Comparison of ENCODE assay signal across 1 cellular context in genomic region chr9:14913366-14913765, GRCh38.
TF ChIP-seq lines count a peak whose summit lies in the region.

No MANE protein-coding gene starts in this region.

TF ChIP-seq in HepG2, 621 proteins besides CTCF, POLR2A, EP300 and RAD21 (continues in another document):
- TF ChIP-seq CREM (IDR thresholded peaks at IDR 0.05) = peak; percentile 39; the same call in 1 of the 2 replicates
- TF ChIP-seq CREM (CRISPR knock-in tag; IDR thresholded peaks at IDR 0.05) = no peak
- TF ChIP-seq ZNF235 (CRISPR knock-in tag; IDR thresholded peaks at IDR 0.05; ENCODE audit: borderline replicate concordance) = no peak
- TF ChIP-seq FOXA3 (CRISPR knock-in tag; IDR thresholded peaks at IDR 0.05) = peak; percentile 67; the same call in 1 of the 2 replicates
- peak; percentile 30; the same call in 1 of the 2 replicates for TF ChIP-seq TCF7 (IDR thresholded peaks at IDR 0.05; ENCODE audit: low read depth)
- TF ChIP-seq RFX5 (IDR thresholded peaks at IDR 0.05; ENCODE audit: low read depth, low read length) = no peak
- no peak for TF ChIP-seq CREB1 (IDR thresholded peaks at IDR 0.05)
- 0 out of 2 replicates have a peak, but pooled peaks have one; percentile 12 for TF ChIP-seq CREB1 (CRISPR knock-in tag; IDR thresholded peaks at IDR 0.05)
- TF ChIP-seq CAMTA2 (CRISPR knock-in tag; IDR thresholded peaks at IDR 0.05; ENCODE audit: borderline replicate concordance) = no peak
- no peak for TF ChIP-seq CHCHD3 (CRISPR knock-in tag; IDR thresholded peaks at IDR 0.05)
- no peak for TF ChIP-seq AHR (CRISPR knock-in tag; IDR thresholded peaks at IDR 0.05)
- TF ChIP-seq PAWR (CRISPR knock-in tag; IDR thresholded peaks at IDR 0.05; ENCODE audit: borderline replicate concordance) = no peak
- TF ChIP-seq IKZF1 (IDR thresholded peaks at IDR 0.05) = no peak
- TF ChIP-seq MED8 (CRISPR knock-in tag; IDR thresholded peaks at IDR 0.05; ENCODE audit: insufficient replicate concordance) = no peak
- no peak for TF ChIP-seq ZNF138 (CRISPR knock-in tag; IDR thresholded peaks at IDR 0.05; ENCODE audit: low read depth)
- peak; percentile 76 for TF ChIP-seq ISL2 (CRISPR knock-in tag; IDR thresholded peaks at IDR 0.05)
- peak; percentile 36; the same call in 1 of the 2 replicates for TF ChIP-seq NCOR1 (IDR thresholded peaks at IDR 0.05; ENCODE audit: borderline replicate concordance, low read length)
- TF ChIP-seq GATAD2A (CRISPR knock-in tag; IDR thresholded peaks at IDR 0.05) = peak; percentile 51
- TF ChIP-seq POLR2G (IDR thresholded peaks at IDR 0.05; ENCODE audit: low read depth, low read length) = no peak
- no peak for TF ChIP-seq SPEN (CRISPR knock-in tag; IDR thresholded peaks at IDR 0.05; ENCODE audit: low read depth)
- TF ChIP-seq ARID5B (CRISPR knock-in tag; IDR thresholded peaks at IDR 0.05) = 0 out of 2 replicates have a peak, but pooled peaks have one; percentile 34
- no peak for TF ChIP-seq ZBTB49 (CRISPR knock-in tag; IDR thresholded peaks at IDR 0.05; ENCODE audit: borderline replicate concordance)
- no peak for TF ChIP-seq ZNF672 (CRISPR knock-in tag; IDR thresholded peaks at IDR 0.05)
- no peak for TF ChIP-seq PHF8 (CRISPR knock-in tag; IDR thresholded peaks at IDR 0.05)
- TF ChIP-seq NFE2L1 (CRISPR knock-in tag; IDR thresholded peaks at IDR 0.05; ENCODE audit: borderline replicate concordance) = no peak
- no peak for TF ChIP-seq EED (CRISPR knock-in tag; IDR thresholded peaks at IDR 0.05)
- peak; percentile 39; the same call in 1 of the 2 replicates for TF ChIP-seq PPARG (CRISPR knock-in tag; conservative IDR thresholded peaks at IDR 0.05)
- TF ChIP-seq FOXA1 (IDR thresholded peaks at IDR 0.05) = peak; percentile 69
- TF ChIP-seq FOXA1 (CRISPR knock-in tag; IDR thresholded peaks at IDR 0.05) = peak; percentile 38; the same call in 1 of the 2 replicates
- 0 out of 2 replicates have a peak, but pooled peaks have one; percentile 42 for TF ChIP-seq RXRB (CRISPR knock-in tag; IDR thresholded peaks at IDR 0.05; ENCODE audit: borderline replicate concordance)
- peak; percentile 79; the same call in 1 of the 2 replicates for TF ChIP-seq TBX3 (IDR thresholded peaks at IDR 0.05; ENCODE audit: borderline replicate concordance)
- TF ChIP-seq ZNF609 (CRISPR knock-in tag; IDR thresholded peaks at IDR 0.05; ENCODE audit: borderline replicate concordance) = 0 out of 2 replicates have a peak, but pooled peaks have one; percentile 28
- TF ChIP-seq NKX3-1 (CRISPR knock-in tag; IDR thresholded peaks at IDR 0.05) = no peak
- TF ChIP-seq SAP130 (CRISPR knock-in tag; IDR thresholded peaks at IDR 0.05; ENCODE audit: low read depth) = peak; percentile 58; the same call in 1 of the 2 replicates
- TF ChIP-seq, protein P1, sequence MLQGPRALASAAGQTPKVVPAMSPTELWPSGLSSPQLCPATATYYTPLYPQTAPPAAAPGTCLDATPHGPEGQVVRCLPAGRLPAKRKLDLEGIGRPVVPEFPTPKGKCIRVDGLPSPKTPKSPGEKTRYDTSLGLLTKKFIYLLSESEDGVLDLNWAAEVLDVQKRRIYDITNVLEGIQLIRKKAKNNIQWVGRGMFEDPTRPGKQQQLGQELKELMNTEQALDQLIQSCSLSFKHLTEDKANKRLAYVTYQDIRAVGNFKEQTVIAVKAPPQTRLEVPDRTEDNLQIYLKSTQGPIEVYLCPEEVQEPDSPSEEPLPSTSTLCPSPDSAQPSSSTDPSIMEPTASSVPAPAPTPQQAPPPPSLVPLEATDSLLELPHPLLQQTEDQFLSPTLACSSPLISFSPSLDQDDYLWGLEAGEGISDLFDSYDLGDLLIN (CRISPR knock-in tag; IDR thresholded peaks at IDR 0.05; ENCODE audit: borderline replicate concordance) = no peak
- TF ChIP-seq ATRX (CRISPR knock-in tag; IDR thresholded peaks at IDR 0.05; ENCODE audit: borderline replicate concordance) = no peak
- TF ChIP-seq, protein P2, sequence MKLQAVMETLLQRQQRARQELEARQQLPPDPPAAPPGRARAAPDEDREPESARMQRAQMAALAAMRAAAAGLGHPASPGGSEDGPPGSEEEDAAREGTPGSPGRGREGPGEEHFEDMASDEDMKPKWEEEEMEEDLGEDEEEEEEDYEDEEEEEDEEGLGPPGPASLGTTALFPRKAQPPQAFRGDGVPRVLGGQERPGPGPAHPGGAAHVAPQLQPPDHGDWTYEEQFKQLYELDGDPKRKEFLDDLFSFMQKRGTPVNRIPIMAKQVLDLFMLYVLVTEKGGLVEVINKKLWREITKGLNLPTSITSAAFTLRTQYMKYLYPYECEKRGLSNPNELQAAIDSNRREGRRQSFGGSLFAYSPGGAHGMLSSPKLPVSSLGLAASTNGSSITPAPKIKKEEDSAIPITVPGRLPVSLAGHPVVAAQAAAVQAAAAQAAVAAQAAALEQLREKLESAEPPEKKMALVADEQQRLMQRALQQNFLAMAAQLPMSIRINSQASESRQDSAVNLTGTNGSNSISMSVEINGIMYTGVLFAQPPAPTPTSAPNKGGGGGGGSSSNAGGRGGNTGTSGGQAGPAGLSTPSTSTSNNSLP (IDR thresholded peaks at IDR 0.05; ENCODE audit: low read depth, low read length) = peak; percentile 64; the same call in 1 of the 2 replicates
- no peak for TF ChIP-seq ZNF773 (CRISPR knock-in tag; IDR thresholded peaks at IDR 0.05; ENCODE audit: borderline replicate concordance)
- TF ChIP-seq NR2F6 (IDR thresholded peaks at IDR 0.05) = peak; percentile 70
- peak; percentile 33; the same call in 1 of the 2 replicates for TF ChIP-seq NR2F6 (CRISPR knock-in tag; IDR thresholded peaks at IDR 0.05)
- no peak for TF ChIP-seq SOX13 (IDR thresholded peaks at IDR 0.05)
- peak in 1 of 2 experiments; percentile 24; a peak in 1 of 4 replicates for TF ChIP-seq SOX13 (CRISPR knock-in tag; conservative IDR thresholded peaks at IDR 0.05 in 1 of 2, IDR thresholded peaks at IDR 0.05 in 1 of 2)
- TF ChIP-seq, protein P3, sequence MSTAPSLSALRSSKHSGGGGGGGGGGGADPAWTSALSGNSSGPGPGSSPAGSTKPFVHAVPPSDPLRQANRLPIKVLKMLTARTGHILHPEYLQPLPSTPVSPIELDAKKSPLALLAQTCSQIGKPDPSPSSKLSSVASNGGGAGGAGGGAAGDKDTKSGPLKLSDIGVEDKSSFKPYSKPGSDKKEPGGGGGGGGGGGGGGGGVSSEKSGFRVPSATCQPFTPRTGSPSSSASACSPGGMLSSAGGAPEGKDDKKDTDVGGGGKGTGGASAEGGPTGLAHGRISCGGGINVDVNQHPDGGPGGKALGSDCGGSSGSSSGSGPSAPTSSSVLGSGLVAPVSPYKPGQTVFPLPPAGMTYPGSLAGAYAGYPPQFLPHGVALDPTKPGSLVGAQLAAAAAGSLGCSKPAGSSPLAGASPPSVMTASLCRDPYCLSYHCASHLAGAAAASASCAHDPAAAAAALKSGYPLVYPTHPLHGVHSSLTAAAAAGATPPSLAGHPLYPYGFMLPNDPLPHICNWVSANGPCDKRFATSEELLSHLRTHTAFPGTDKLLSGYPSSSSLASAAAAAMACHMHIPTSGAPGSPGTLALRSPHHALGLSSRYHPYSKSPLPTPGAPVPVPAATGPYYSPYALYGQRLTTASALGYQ (CRISPR knock-in tag; IDR thresholded peaks at IDR 0.05) = peak; percentile 36; the same call in 1 of the 2 replicates
- TF ChIP-seq NFIC (IDR thresholded peaks at IDR 0.05; ENCODE audit: low read length) = peak; percentile 74; the same call in 1 of the 2 replicates
- TF ChIP-seq KLF15 (CRISPR knock-in tag; IDR thresholded peaks at IDR 0.05; ENCODE audit: borderline replicate concordance) = no peak
- TF ChIP-seq RARA (CRISPR knock-in tag; IDR thresholded peaks at IDR 0.05) = peak; percentile 41; the same call in 1 of the 2 replicates
- TF ChIP-seq PAXIP1 (CRISPR knock-in tag; conservative IDR thresholded peaks at IDR 0.05) = peak; percentile 57
- TF ChIP-seq NCOA2 (CRISPR knock-in tag; IDR thresholded peaks at IDR 0.05) = peak; percentile 58; the same call in 1 of the 2 replicates
